In the genomic region with DNA sequence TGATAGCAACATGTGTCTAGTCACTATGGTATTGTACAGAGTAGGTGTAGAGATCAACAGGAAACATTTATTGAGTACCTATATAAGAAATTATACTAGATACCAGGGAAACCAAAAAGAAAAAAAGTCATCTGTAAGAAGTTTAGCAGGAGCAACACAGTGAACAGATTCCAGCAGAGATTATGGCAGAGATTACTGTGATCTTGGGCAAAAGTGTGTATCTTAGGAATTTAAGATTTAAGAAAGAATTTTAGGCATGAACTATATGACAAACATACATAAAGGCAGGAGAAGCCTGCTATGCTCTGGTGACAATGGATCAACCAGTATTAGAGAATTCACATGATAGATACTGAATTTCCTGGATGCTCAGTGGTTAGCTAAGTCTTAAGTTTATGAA, we compare ENCODE assay signal across 21 cellular contexts.
"Had no signal": no experiment of that assay in that cellular context is flagged by ENCODE, and none has a peak within 500 bp of the region (broad histone marks: within the 10 kb centered on the region; RNA-seq: fewer than 3 reads in every experiment).

No MANE protein-coding gene starts in this region.

- DNase-seq: KBM-7, MG63, NCI-H1092, NCI-H1105 treated with DMSO at 0.1 percent for 48 hours, NCI-H1417 treated with DMSO at 0.1 percent for 48 hours, NCI-H146, NCI-H1694 treated with DMSO at 0.1 percent for 48 hours, NCI-H1930, NCI-H2081, NCI-H2107, NCI-H2227 treated with DMSO at 0.1 percent for 48 hours, NCI-H524, NCI-H526 treated with DMSO at 0.1 percent for 48 hours, NCI-H748 treated with DMSO at 0.1 percent for 48 hours, SHP77 treated with DMSO at 0.1 percent for 48 hours, SJCRH30 had no signal

- H3K27ac ChIP-seq: HL-60, RWPE1, SK-N-MC had no signal

- H3K4me3 ChIP-seq: MG63, SK-N-MC had no signal

- H3K36me3 ChIP-seq: MG63, SJCRH30 had no signal

- ATAC-seq: Panc1, Right ventricle myocardium inferior had no signal

- H3K27me3 ChIP-seq: MG63, SJCRH30 had no signal

- H3K9me3 ChIP-seq: MG63, SJCRH30 had no signal
